In genomic region chr3:122800838-122801237, GRCh38 we compare ENCODE assay signal across 21 cellular contexts.
"Had no signal": no experiment of that assay in that cellular context is flagged by ENCODE, and none has a peak within 500 bp of the region (broad histone marks: within the 10 kb centered on the region; RNA-seq: fewer than 3 reads in every experiment).

No MANE protein-coding gene starts in this region.

- ATAC-seq: effector memory CD8-positive, alpha-beta T cell; gastroesophageal sphincter; left ventricle myocardium superior; mucosa of descending colon; right cardiac atrium; WTC11 had no signal

- H3K27ac ChIP-seq: cardiac muscle cell, gastroesophageal sphincter, heart right ventricle, psoas muscle, suprapubic skin, transverse colon had no signal

- DNase-seq: activated CD4-positive, alpha-beta memory T cell treated with anti-CD3 and anti-CD28 coated beads for 36 hours; activated CD4-positive, alpha-beta T cell treated with anti-CD3 and anti-CD28 coated beads for 4 hours; activated naive CD4-positive, alpha-beta T cell; activated naive CD8-positive, alpha-beta T cell treated with anti-CD3 and anti-CD28 coated beads for 36 hours; activated T-cell treated with anti-CD3 and anti-CD28 coated beads for 4 hours; amniotic stem cell; dermis blood vessel endothelial cell; effector memory CD8-positive, alpha-beta T cell; heart right ventricle; kidney glomerular epithelial cell; left ventricle myocardium superior; mesenchymal stem cell; mucosa of descending colon; naive B cell; psoas muscle; right cardiac atrium; transverse colon had no signal
